Comparison of ENCODE assay signal across 8 cellular contexts in genomic region chr10:93816123-93816747, GRCh38. TPM values are rescaled to one million over a fixed set of nuclear protein-coding genes. Genes with fewer than 3 reads are reported as not detected.
A peak's percentile ranks its signal among the peaks of the same experiment; 100 is the strongest.
DNase-seq lines count a peak whose midpoint lies in the region; ATAC-seq, FAIRE-seq and TF ChIP-seq lines count a peak whose summit lies in the region.

No MANE protein-coding gene starts in this region.

- no peaks in the 10 kb centered on the region for H3K36me3 ChIP-seq in MG63

- no peak overlapping the region for H3K4me3 ChIP-seq in MG63
- peak overlapping the region; percentile 57 for H3K4me3 ChIP-seq in coronary artery
- H3K4me3 ChIP-seq in lower leg skin (ENCODE audit: low read depth, poor library complexity, severe bottlenecking): no peak overlapping the region

- H3K4me1 Mint-ChIP-seq in T-helper 17 cell: peaks cover 2% of the 10 kb centered on the region

- ATAC-seq in T-helper 17 cell (peak; percentile 68), GM18505 (IDR thresholded peaks at IDR 0.05; ENCODE audit: unreplicated experiment) (no peak)

- no peaks in the 10 kb centered on the region for H3K36me3 Mint-ChIP-seq in T-helper 17 cell (ENCODE audit: low read depth)

- H3K4me3 Mint-ChIP-seq in T-helper 17 cell: no peak overlapping the region

- FAIRE-seq in GM18507 (lab: Jason Lieb, UNC): no peak

- WGBS in lower leg skin, 2 donors: 11 to 12% methylated on average over 8 of the region's 8 CpGs

- H3K27ac ChIP-seq in coronary artery: no peak overlapping the region

- no peak for TF ChIP-seq POLR2A in lower leg skin (IDR thresholded peaks at IDR 0.05)
- no peak for TF ChIP-seq POLR2A in GM18505 (IDR thresholded peaks at IDR 0.05; ENCODE audit: borderline replicate concordance, extremely low read depth, insufficient read depth, insufficient read length)

- H3K27me3 ChIP-seq in MG63: no peaks in the 10 kb centered on the region

- TF ChIP-seq CTCF in coronary artery (IDR thresholded peaks at IDR 0.05) (peak; percentile 31), lower leg skin (IDR thresholded peaks at IDR 0.05) (no peak)

- DNase-seq in AML-193 (lab: John Stamatoyannopoulos, UW) (peak; percentile 19 to 53), GM18507 (ENCODE audit: extremely low spot score, insufficient read length, low read depth) (peak; percentile 3), MG63 (peak; percentile 61), T-helper 17 cell (peak in 1 of 3 donors; percentile 11), coronary artery (ENCODE audit: low spot score) (no peak), lower leg skin (ENCODE audit: low spot score in 2 of 2) (peak; percentile 31 to 86)
- DNase-seq in stimulated activated CD8-positive, alpha-beta memory T cell treated with anti-CD3 and anti-CD28 coated beads, Interleukin-4, amount 100 ng/mL, for 24 hours (ENCODE audit: low read depth): peak; percentile 7

- intact Hi-C loops in lower leg skin (cut with DNase I; ENCODE audit: low total_unique reads): loop anchor here (5.0 kb wide), 1 partner anchor 114 kb away; the partner anchor contains the start of gene FRA10AC1

- peaks cover 78% of the 10 kb centered on the region for H3K27me3 Mint-ChIP-seq in T-helper 17 cell

- no peak overlapping the region for H3K27ac Mint-ChIP-seq in T-helper 17 cell

- H3K9me3 ChIP-seq in MG63 (no peaks in the 10 kb centered on the region), T-helper 17 cell (ENCODE audit: control insufficient read depth, low read length, poor library complexity, severe bottlenecking) (no peaks in the 10 kb centered on the region)

RNA-seq across cellular contexts. Expression of gene LGI1, which starts 58.5 kb away (rescaled TPM):
- not detected in 2 replicates for total RNA-seq in MG63 (2014; rRNA removed; shearing (Covaris generic); ENCODE audit: low replicate concordance)
- total RNA-seq in T-helper 17 cell: not detected
- total RNA-seq in lower leg skin: 1 to 10 TPM in 1 of 4 donors, not detected in 3; 2.8 TPM
